ENCODE assay signal across 16 cellular contexts in the genomic region with DNA sequence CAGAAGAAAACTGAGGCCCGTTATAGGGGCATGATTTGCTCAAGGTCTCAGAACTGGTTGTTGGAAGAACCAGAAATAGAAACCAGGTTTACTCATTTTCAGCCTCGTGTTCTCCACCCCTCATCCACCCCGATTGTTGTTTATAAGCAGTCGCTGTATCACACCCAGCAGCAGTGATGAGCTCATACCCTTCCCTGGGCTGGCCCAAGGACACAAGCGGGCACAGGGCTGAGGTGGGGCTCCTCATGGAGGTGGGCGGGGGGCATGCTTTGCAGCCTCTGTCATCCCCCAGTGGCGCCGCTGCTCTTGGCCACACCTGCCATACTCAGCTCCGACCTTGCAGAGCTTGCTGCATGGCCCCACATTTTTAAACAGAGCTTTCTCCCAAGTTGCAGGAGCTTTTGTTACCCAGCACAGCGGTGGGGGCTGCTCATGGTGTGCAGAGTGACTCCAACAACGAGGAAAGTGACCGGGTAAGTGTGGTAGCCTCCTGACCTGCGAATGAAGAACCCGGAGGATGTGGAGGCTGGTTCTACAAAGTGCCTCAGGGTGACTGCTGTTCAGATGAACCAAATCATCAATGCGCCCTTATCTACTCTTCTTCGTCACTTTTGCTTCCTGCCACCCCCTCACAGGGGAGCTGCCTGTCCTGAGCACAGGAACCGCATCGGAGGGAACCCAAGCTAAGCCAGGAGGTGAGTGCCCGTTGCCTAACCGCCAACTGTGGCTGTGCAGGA. TPM values are rescaled to one million over a fixed set of nuclear protein-coding genes. Genes with fewer than 3 reads are reported as not detected.
DNase-seq lines count a peak whose midpoint lies in the region; ATAC-seq and TF ChIP-seq lines count a peak whose summit lies in the region.
"Had no signal": no experiment of that assay in that cellular context is flagged by ENCODE, and none has a peak within 500 bp of the region (broad histone marks: within the 10 kb centered on the region; RNA-seq: fewer than 3 reads in every experiment).

No MANE protein-coding gene starts in this region.

- TF ChIP-seq CTCF in nephron progenitor cell (IDR thresholded peaks at IDR 0.05) = no peak

- H3K27me3 Mint-ChIP-seq in activated T-helper 2 cell treated with anti-CD3 and anti-CD28 coated beads, Interferon-gamma antibody, Interleukin-2, Interleukin-4, amounts not matched to agents 10 μg/mL and 5 μg/mL and 100 μg/mL, durations not matched to agents 14 hours and 24 hours and 36 hours (ENCODE audit: low read depth) = peaks cover 2% of the 10 kb centered on the region
- H3K27me3 Mint-ChIP-seq in nephron progenitor cell (ENCODE audit: low read depth, poor library complexity) = peaks cover 34% of the 10 kb centered on the region

- no peaks in the 10 kb centered on the region for H3K9me3 Mint-ChIP-seq in activated T-helper 2 cell treated with anti-CD3 and anti-CD28 coated beads, Interferon-gamma antibody, Interleukin-2, Interleukin-4, amounts not matched to agents 10 μg/mL and 5 μg/mL and 100 μg/mL, durations not matched to agents 14 hours and 24 hours and 36 hours
- H3K9me3 Mint-ChIP-seq in nephron progenitor cell = no peaks in the 10 kb centered on the region

- H3K4me1 Mint-ChIP-seq in activated T-helper 2 cell treated with anti-CD3 and anti-CD28 coated beads, Interferon-gamma antibody, Interleukin-2, Interleukin-4, amounts not matched to agents 10 μg/mL and 5 μg/mL and 100 μg/mL, durations not matched to agents 14 hours and 24 hours and 36 hours (ENCODE audit: low read depth) = peaks cover 33% of the 10 kb centered on the region
- H3K4me1 Mint-ChIP-seq in nephron progenitor cell = no peaks in the 10 kb centered on the region

- no peaks in the 10 kb centered on the region for H3K36me3 Mint-ChIP-seq in activated T-helper 2 cell treated with anti-CD3 and anti-CD28 coated beads, Interferon-gamma antibody, Interleukin-2, Interleukin-4, amounts not matched to agents 10 μg/mL and 5 μg/mL and 100 μg/mL, durations not matched to agents 14 hours and 24 hours and 36 hours (ENCODE audit: low read depth)
- no peaks in the 10 kb centered on the region for H3K36me3 Mint-ChIP-seq in nephron progenitor cell (ENCODE audit: low read depth)

- intact Hi-C loops in activated T-helper 2 cell treated with anti-CD3 and anti-CD28 coated beads, Interferon-gamma antibody, Interleukin-2, Interleukin-4, amounts not matched to agents 10 μg/mL and 5 μg/mL and 100 μg/mL, durations not matched to agents 14 hours and 24 hours and 36 hours (cut with micrococcal nuclease) = loop anchor here (5.0 kb wide), 2 partner anchors 1070 to 1795 kb away; partner anchors contain the start of gene NXT1

- DNase-seq in activated CD8-positive, alpha-beta memory T cell treated with anti-CD3 and anti-CD28 coated beads, Interleukin-2, amount 50 U/mL, for 48 hours = peak; percentile 58
- no peak for DNase-seq in activated CD8-positive, alpha-beta memory T cell treated with anti-CD3 and anti-CD28 coated beads for 24 hours
- peak in 3 of 5 experiments; percentile 35 to 88 (median 40) for DNase-seq in T-helper 2 cell
- DNase-seq in activated T-helper 2 cell treated with anti-CD3 and anti-CD28 coated beads, Interferon-gamma antibody, Interleukin-2, Interleukin-4, amounts not matched to agents 10 μg/mL and 5 μg/mL and 100 μg/mL, durations not matched to agents 14 hours and 24 hours and 36 hours (ENCODE audit: low spot score) = peak; percentile 24
- peak; percentile 48 for DNase-seq in stimulated activated naive CD4-positive, alpha-beta T cell treated with Interleukin-2 at 50 U/mL for 16 hours (lab: John Stamatoyannopoulos, UW)
- no peak for DNase-seq in NCI-H128 (lab: John Stamatoyannopoulos, UW; ENCODE audit: unreplicated experiment)
- DNase-seq in nephron progenitor cell = no peak
- DNase-seq: adrenal gland; mesenchymal stem cell; MG63; NCI-H2029 treated with DMSO at 0.1 percent for 48 hours; NK-92 treated with Interleukin-12 subunit alpha and Interleukin-12 subunit beta, amount 100 ng/mL, for 24 hours; SHP77 treated with DMSO at 0.1 percent for 48 hours; WERI-Rb-1 had no signal

- no peak for ATAC-seq in HG02885 (IDR thresholded peaks at IDR 0.05; ENCODE audit: poor library complexity, unreplicated experiment)

- H3K4me3 Mint-ChIP-seq in activated T-helper 2 cell treated with anti-CD3 and anti-CD28 coated beads, Interferon-gamma antibody, Interleukin-2, Interleukin-4, amounts not matched to agents 10 μg/mL and 5 μg/mL and 100 μg/mL, durations not matched to agents 14 hours and 24 hours and 36 hours (ENCODE audit: low read depth) = peak overlapping the region; percentile 64
- H3K4me3 Mint-ChIP-seq in nephron progenitor cell = no peak overlapping the region

- peak overlapping the region; percentile 71 for H3K27ac Mint-ChIP-seq in activated T-helper 2 cell treated with anti-CD3 and anti-CD28 coated beads, Interferon-gamma antibody, Interleukin-2, Interleukin-4, amounts not matched to agents 10 μg/mL and 5 μg/mL and 100 μg/mL, durations not matched to agents 14 hours and 24 hours and 36 hours
- H3K27ac Mint-ChIP-seq in nephron progenitor cell = no peak overlapping the region

RNA-seq across cellular contexts. Expression of gene NKX2-2, which starts 43.5 kb away (rescaled TPM):
- total RNA-seq in activated T-helper 2 cell treated with anti-CD3 and anti-CD28 coated beads, Interferon-gamma antibody, Interleukin-2, Interleukin-4, amounts not matched to agents 10 μg/mL and 5 μg/mL and 100 μg/mL, durations not matched to agents 14 hours and 24 hours and 36 hours = not detected in 2 replicates
- total RNA-seq: adrenal gland, chondrocyte had no signal

Comparison
In these comparisons a context has a peak if more than half of its experiments do, and no peak if none do; other contexts are left out.
1. DNase-seq: peak in activated CD8-positive, alpha-beta memory T cell treated with anti-CD3 and anti-CD28 coated beads, Interleukin-2, amount 50 U/mL, for 48 hours (single experiment), T-helper 2 cell (3 of 5), activated T-helper 2 cell treated with anti-CD3 and anti-CD28 coated beads, Interferon-gamma antibody, Interleukin-2, Interleukin-4, amounts not matched to agents 10 μg/mL and 5 μg/mL and 100 μg/mL, durations not matched to agents 14 hours and 24 hours and 36 hours (single experiment) and stimulated activated naive CD4-positive, alpha-beta T cell treated with Interleukin-2 at 50 U/mL for 16 hours (single experiment); none in activated CD8-positive, alpha-beta memory T cell treated with anti-CD3 and anti-CD28 coated beads for 24 hours (single experiment), NCI-H128 (single experiment) and nephron progenitor cell (single experiment).